Comparison of ENCODE assay signal across 19 cellular contexts in genomic region chr16:85481738-85482137, GRCh38.
"Had no signal": no experiment of that assay in that cellular context is flagged by ENCODE, and none has a peak within 500 bp of the region (broad histone marks: within the 10 kb centered on the region; RNA-seq: fewer than 3 reads in every experiment).

No MANE protein-coding gene starts in this region.

- H3K9me3 ChIP-seq: esophagus squamous epithelium, suprapubic skin, transverse colon had no signal

- H2AFZ ChIP-seq: parathyroid adenoma had no signal

- H3K4me1 ChIP-seq: esophagus squamous epithelium, parathyroid adenoma, suprapubic skin had no signal

- H3K4me3 ChIP-seq: esophagus squamous epithelium, lung, smooth muscle cell, suprapubic skin, transverse colon had no signal

- H3K36me3 ChIP-seq: esophagus squamous epithelium, transverse colon had no signal

- H3K9ac ChIP-seq: parathyroid adenoma had no signal

- ATAC-seq: effector memory CD8-positive, alpha-beta T cell; left lobe of liver; natural killer cell; stimulated activated naive CD8-positive, alpha-beta T cell treated with anti-CD3 and anti-CD28 coated beads, Interleukin-15, amount 100 ng/mL, for 72 hours had no signal

- H3K27me3 ChIP-seq: esophagus squamous epithelium, suprapubic skin, transverse colon had no signal

- H3K27ac ChIP-seq: esophagus squamous epithelium, parathyroid adenoma, suprapubic skin had no signal

- DNase-seq: cortex of kidney; effector memory CD8-positive, alpha-beta T cell; erythroblast; esophagus squamous epithelium; foreskin melanocyte; kidney; natural killer cell; stimulated activated CD4-positive, alpha-beta T cell treated with anti-CD3 and anti-CD28 coated beads, Interleukin-12 subunit alpha, Interleukin-12 subunit beta, amount 100 ng/mL, for 4 hours; stimulated activated CD4-positive, alpha-beta T cell treated with anti-CD3 and anti-CD28 coated beads, Interleukin-1b, Interleukin-23, amount 100 ng/mL, for 48 hours; stimulated activated CD4-positive, alpha-beta T cell treated with anti-CD3 and anti-CD28 coated beads, Interleukin-4, amount 100 ng/mL, for 1 hour; stimulated activated CD8-positive, alpha-beta memory T cell treated with anti-CD3 and anti-CD28 coated beads, Interleukin-4, amount 100 ng/mL, for 48 hours; stimulated activated naive CD4-positive, alpha-beta T cell; stimulated activated naive CD8-positive, alpha-beta T cell treated with anti-CD3 and anti-CD28 coated beads, Interleukin-15, amount 100 ng/mL, for 72 hours; transverse colon had no signal

- H3K4me2 ChIP-seq: smooth muscle cell had no signal
